Comparison of ENCODE assay signal across 1 cellular context in genomic region chr17:9121186-9121820, GRCh38.
TF ChIP-seq lines count a peak whose summit lies in the region.

No MANE protein-coding gene starts in this region.

TF ChIP-seq in GM23338, 12 proteins besides CTCF, POLR2A, EP300 and RAD21 (continued from another document):
- TF ChIP-seq ZNF114 (CRISPR knock-in tag; IDR thresholded peaks at IDR 0.05) (no peak), ETS1 (IDR thresholded peaks at IDR 0.05) (no peak)
- TF ChIP-seq, protein P1, sequence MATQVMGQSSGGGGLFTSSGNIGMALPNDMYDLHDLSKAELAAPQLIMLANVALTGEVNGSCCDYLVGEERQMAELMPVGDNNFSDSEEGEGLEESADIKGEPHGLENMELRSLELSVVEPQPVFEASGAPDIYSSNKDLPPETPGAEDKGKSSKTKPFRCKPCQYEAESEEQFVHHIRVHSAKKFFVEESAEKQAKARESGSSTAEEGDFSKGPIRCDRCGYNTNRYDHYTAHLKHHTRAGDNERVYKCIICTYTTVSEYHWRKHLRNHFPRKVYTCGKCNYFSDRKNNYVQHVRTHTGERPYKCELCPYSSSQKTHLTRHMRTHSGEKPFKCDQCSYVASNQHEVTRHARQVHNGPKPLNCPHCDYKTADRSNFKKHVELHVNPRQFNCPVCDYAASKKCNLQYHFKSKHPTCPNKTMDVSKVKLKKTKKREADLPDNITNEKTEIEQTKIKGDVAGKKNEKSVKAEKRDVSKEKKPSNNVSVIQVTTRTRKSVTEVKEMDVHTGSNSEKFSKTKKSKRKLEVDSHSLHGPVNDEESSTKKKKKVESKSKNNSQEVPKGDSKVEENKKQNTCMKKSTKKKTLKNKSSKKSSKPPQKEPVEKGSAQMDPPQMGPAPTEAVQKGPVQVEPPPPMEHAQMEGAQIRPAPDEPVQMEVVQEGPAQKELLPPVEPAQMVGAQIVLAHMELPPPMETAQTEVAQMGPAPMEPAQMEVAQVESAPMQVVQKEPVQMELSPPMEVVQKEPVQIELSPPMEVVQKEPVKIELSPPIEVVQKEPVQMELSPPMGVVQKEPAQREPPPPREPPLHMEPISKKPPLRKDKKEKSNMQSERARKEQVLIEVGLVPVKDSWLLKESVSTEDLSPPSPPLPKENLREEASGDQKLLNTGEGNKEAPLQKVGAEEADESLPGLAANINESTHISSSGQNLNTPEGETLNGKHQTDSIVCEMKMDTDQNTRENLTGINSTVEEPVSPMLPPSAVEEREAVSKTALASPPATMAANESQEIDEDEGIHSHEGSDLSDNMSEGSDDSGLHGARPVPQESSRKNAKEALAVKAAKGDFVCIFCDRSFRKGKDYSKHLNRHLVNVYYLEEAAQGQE (IDR thresholded peaks at IDR 0.05; ENCODE audit: unreplicated experiment): no peak
TF ChIP-seq in GM23338: peak in this region for 0.
